Comparison of ENCODE assay signal across 10 cellular contexts in genomic region chr1:235259133-235259778, GRCh38.
DNase-seq lines count a peak whose midpoint lies in the region; ATAC-seq lines count a peak whose summit lies in the region.
"Had no signal": no experiment of that assay in that cellular context is flagged by ENCODE, and none has a peak within 500 bp of the region (broad histone marks: within the 10 kb centered on the region; RNA-seq: fewer than 3 reads in every experiment).

No MANE protein-coding gene starts in this region.

- CTCF ChIA-PET in activated naive CD4-positive, alpha-beta T cell treated with anti-CD3 and anti-CD28 coated beads for 36 hours (lab: Charles Lee): interaction anchor here (0.5 to 4.5 kb wide), 11 partner anchors 8 to 164 kb away, joined by 3 to 27 read pairs (median 3); no protein-coding TSS in a partner anchor

- peaks cover 54% of the 10 kb centered on the region for H3K4me1 Mint-ChIP-seq in activated naive CD4-positive, alpha-beta T cell treated with anti-CD3 and anti-CD28 coated beads for 36 hours (ENCODE audit: low read depth)
- H3K4me1 Mint-ChIP-seq in central memory CD8-positive, alpha-beta T cell: peaks cover 38% of the 10 kb centered on the region
- H3K4me1 Mint-ChIP-seq in stimulated activated naive CD8-positive, alpha-beta T cell treated with anti-CD3 and anti-CD28 coated beads, Interleukin-15, Interleukin-2, amounts not matched to agents 100 ng/mL and 50 ng/mL, for 24 hours (ENCODE audit: low read depth): peaks cover 75% of the 10 kb centered on the region

- H3K27ac Mint-ChIP-seq in activated naive CD4-positive, alpha-beta T cell treated with anti-CD3 and anti-CD28 coated beads for 36 hours: peak overlapping the region; percentile 19
- peak overlapping the region; percentile 44 for H3K27ac Mint-ChIP-seq in central memory CD8-positive, alpha-beta T cell (ENCODE audit: low read depth)
- H3K27ac Mint-ChIP-seq in stimulated activated naive CD8-positive, alpha-beta T cell treated with anti-CD3 and anti-CD28 coated beads, Interleukin-15, Interleukin-2, amounts not matched to agents 100 ng/mL and 50 ng/mL, for 24 hours: peak overlapping the region; percentile 18

- H3K9me3 Mint-ChIP-seq in activated naive CD4-positive, alpha-beta T cell treated with anti-CD3 and anti-CD28 coated beads for 36 hours: no peaks in the 10 kb centered on the region
- H3K9me3 Mint-ChIP-seq in central memory CD8-positive, alpha-beta T cell: no peaks in the 10 kb centered on the region
- no peaks in the 10 kb centered on the region for H3K9me3 Mint-ChIP-seq in stimulated activated naive CD8-positive, alpha-beta T cell treated with anti-CD3 and anti-CD28 coated beads, Interleukin-15, Interleukin-2, amounts not matched to agents 100 ng/mL and 50 ng/mL, for 24 hours

- H3K4me3 ChIP-seq in HUES64 (ENCODE audit: low read length): no peak overlapping the region

- peak overlapping the region; percentile 24; the same call in 1 of the 2 replicates for H3K27ac ChIP-seq in HUES64 (ENCODE audit: low read depth, low read length)

- H3K27me3 ChIP-seq in HUES64 (ENCODE audit: insufficient read depth, low read length): no peaks in the 10 kb centered on the region

- no peaks in the 10 kb centered on the region for H3K27me3 Mint-ChIP-seq in activated naive CD4-positive, alpha-beta T cell treated with anti-CD3 and anti-CD28 coated beads for 36 hours (ENCODE audit: low read depth)
- H3K27me3 Mint-ChIP-seq in central memory CD8-positive, alpha-beta T cell: no peaks in the 10 kb centered on the region
- H3K27me3 Mint-ChIP-seq in stimulated activated naive CD8-positive, alpha-beta T cell treated with anti-CD3 and anti-CD28 coated beads, Interleukin-15, Interleukin-2, amounts not matched to agents 100 ng/mL and 50 ng/mL, for 24 hours: no peaks in the 10 kb centered on the region

- intact Hi-C loops in activated naive CD4-positive, alpha-beta T cell treated with anti-CD3 and anti-CD28 coated beads for 36 hours (cut with micrococcal nuclease): no loop called here

- peak; percentile 47 for ATAC-seq in central memory CD8-positive, alpha-beta T cell (replicated peaks; ENCODE audit: extremely low read depth, poor library complexity, severe bottlenecking)

- H3K4me3 Mint-ChIP-seq in activated naive CD4-positive, alpha-beta T cell treated with anti-CD3 and anti-CD28 coated beads for 36 hours: no peak overlapping the region
- no peak overlapping the region for H3K4me3 Mint-ChIP-seq in central memory CD8-positive, alpha-beta T cell
- peak overlapping the region; percentile 5 for H3K4me3 Mint-ChIP-seq in stimulated activated naive CD8-positive, alpha-beta T cell treated with anti-CD3 and anti-CD28 coated beads, Interleukin-15, Interleukin-2, amounts not matched to agents 100 ng/mL and 50 ng/mL, for 24 hours

- no peak for DNase-seq in activated naive CD4-positive, alpha-beta T cell treated with anti-CD3 and anti-CD28 coated beads for 36 hours
- DNase-seq in activated naive CD4-positive, alpha-beta T cell (lab: John Stamatoyannopoulos, UW): no peak
- DNase-seq in central memory CD8-positive, alpha-beta T cell (ENCODE audit: low spot score in 2 of 2): no peak
- DNase-seq in dermis blood vessel endothelial cell (no peak), NCI-H187 treated with DMSO at 0.1 percent for 48 hours (lab: John Stamatoyannopoulos, UW) (no peak)
- DNase-seq in stimulated activated naive CD4-positive, alpha-beta T cell treated with Interleukin-2 at 50 U/mL for 16 hours (lab: John Stamatoyannopoulos, UW): no peak
- DNase-seq: AML-193, NCI-H345 had no signal

- WGBS in HUES64: 89% methylated on average over 1 of the region's 1 CpG

- peaks cover 7% of the 10 kb centered on the region for H3K36me3 Mint-ChIP-seq in activated naive CD4-positive, alpha-beta T cell treated with anti-CD3 and anti-CD28 coated beads for 36 hours (ENCODE audit: low read depth)
- H3K36me3 Mint-ChIP-seq in central memory CD8-positive, alpha-beta T cell (ENCODE audit: insufficient read depth): peaks cover 4% of the 10 kb centered on the region
- peaks cover 21% of the 10 kb centered on the region for H3K36me3 Mint-ChIP-seq in stimulated activated naive CD8-positive, alpha-beta T cell treated with anti-CD3 and anti-CD28 coated beads, Interleukin-15, Interleukin-2, amounts not matched to agents 100 ng/mL and 50 ng/mL, for 24 hours (ENCODE audit: low read depth)

- peaks cover 16% of the 10 kb centered on the region; the same call in 1 of the 2 replicates for H3K4me1 ChIP-seq in HUES64 (ENCODE audit: insufficient read depth, low read length)

- H3K9me3 ChIP-seq in HUES64 (ENCODE audit: insufficient read depth, low read depth, low read length): no peaks in the 10 kb centered on the region

- H3K9ac ChIP-seq in HUES64 (ENCODE audit: low read depth, low read length): no peak overlapping the region

- H3K36me3 ChIP-seq in HUES64 (ENCODE audit: insufficient read depth, low read length): peaks cover 30% of the 10 kb centered on the region
